Comparison of ENCODE assay signal across 23 cellular contexts in the genomic region with DNA sequence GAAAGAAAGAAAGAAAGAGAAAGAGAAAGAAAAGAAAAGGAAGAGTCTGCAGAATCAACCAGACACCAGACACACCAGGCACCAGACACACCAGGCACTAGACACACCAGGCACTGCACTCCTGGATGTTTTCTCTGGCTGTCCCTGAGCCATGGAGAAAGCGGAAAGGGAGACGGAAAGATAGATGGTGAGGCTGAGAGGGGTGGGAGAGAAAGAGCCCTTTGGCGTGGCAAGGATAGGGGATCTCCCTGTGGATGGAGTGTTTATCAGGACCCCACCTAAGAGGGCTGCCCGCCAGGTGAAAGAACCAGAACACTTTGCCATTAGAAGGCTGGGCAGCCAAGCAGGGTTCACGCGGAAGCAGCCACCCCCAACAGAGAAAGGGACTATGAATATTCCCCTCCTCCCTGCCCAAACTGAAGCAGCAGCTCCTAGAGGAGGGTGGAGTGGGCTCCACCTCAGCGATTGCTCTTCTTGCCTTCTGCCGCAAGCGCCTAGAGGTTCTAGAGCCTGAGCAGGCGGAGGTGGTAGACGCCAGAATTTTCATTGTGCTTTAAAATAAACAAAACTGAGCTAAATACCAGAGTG. TPM values are rescaled to one million over a fixed set of nuclear protein-coding genes. Genes with fewer than 3 reads are reported as not detected.
DNase-seq lines count a peak whose midpoint lies in the region; ATAC-seq and TF ChIP-seq lines count a peak whose summit lies in the region.
"Had no signal": no experiment of that assay in that cellular context is flagged by ENCODE, and none has a peak within 500 bp of the region (broad histone marks: within the 10 kb centered on the region; RNA-seq: fewer than 3 reads in every experiment).

No MANE protein-coding gene starts in this region.

- H3K9me3 ChIP-seq in CD8-positive, alpha-beta memory T cell (ENCODE audit: low read length): no peaks in the 10 kb centered on the region
- H3K9me3 ChIP-seq in neural progenitor cell (ENCODE audit: low read depth): no peaks in the 10 kb centered on the region
- H3K9me3 ChIP-seq: BLaER1, SK-N-SH, vagina had no signal

- ATAC-seq in esophagus mucosa (no peak), GM21367 (IDR thresholded peaks at IDR 0.05; ENCODE audit: unreplicated experiment) (no peak)

- H3K36me3 ChIP-seq in CD8-positive, alpha-beta memory T cell (ENCODE audit: insufficient read depth, low read length): no peaks in the 10 kb centered on the region
- H3K36me3 ChIP-seq in neural progenitor cell: no peaks in the 10 kb centered on the region
- H3K36me3 ChIP-seq: BLaER1, vagina had no signal

- CTCF ChIA-PET in CD8-positive, alpha-beta memory T cell (lab: Charles Lee): interaction anchor here (3.1 kb wide), 1 partner anchor 14 kb away, joined by 13 read pairs; no protein-coding TSS in a partner anchor

- no peak overlapping the region for H2AFZ ChIP-seq in neural progenitor cell (replicated peaks)

- no peaks in the 10 kb centered on the region for H3K27me3 ChIP-seq in CD8-positive, alpha-beta memory T cell (ENCODE audit: insufficient read depth, low read length, poor library complexity, severe bottlenecking)
- H3K27me3 ChIP-seq in neural progenitor cell: no peaks in the 10 kb centered on the region
- H3K27me3 ChIP-seq: BLaER1, vagina had no signal

- peaks cover 39 to 71% (median 61%) of the 10 kb centered on the region in 3 donors for H3K4me1 Mint-ChIP-seq in CD8-positive, alpha-beta memory T cell
- H3K4me1 Mint-ChIP-seq in brain: peaks cover 50% of the 10 kb centered on the region
- peaks cover 6% of the 10 kb centered on the region for H3K4me1 Mint-ChIP-seq in neural progenitor cell

- POLR2A ChIA-PET in CD8-positive, alpha-beta memory T cell (lab: Charles Lee): no interaction called here

- DNase-seq in CD8-positive, alpha-beta memory T cell: no peak
- DNase-seq in SK-N-DZ (ENCODE audit: low spot score) (peak; percentile 48), neural progenitor cell (ENCODE audit: low spot score) (no peak), NCI-H524 treated with DMSO at 0.1 percent for 48 hours (lab: John Stamatoyannopoulos, UW) (no peak), erythroblast (lab: John Stamatoyannopoulos, UW) (no peak)
- DNase-seq: glutamatergic neuron, kidney glomerular epithelial cell, NCI-H1105 treated with DMSO at 0.1 percent for 48 hours, NCI-H2029, NCI-H82, occipital lobe, SK-N-SH had no signal

- peak overlapping the region in 4 of 8 donors; percentile 26 to 76 (median 56) for H3K27ac Mint-ChIP-seq in CD8-positive, alpha-beta memory T cell
- H3K27ac Mint-ChIP-seq in brain: peak overlapping the region in 3 of 5 experiments; percentile 12 to 53 (median 33)
- peak overlapping the region; percentile 51 for H3K27ac Mint-ChIP-seq in neural progenitor cell
- H3K27ac Mint-ChIP-seq: IgD-negative memory B cell had no signal

- H3K9me3 Mint-ChIP-seq in CD8-positive, alpha-beta memory T cell: no peaks in the 10 kb centered on the region
- peaks cover 0 to 4% (median 4%) of the 10 kb centered on the region in 5 experiments for H3K9me3 Mint-ChIP-seq in brain
- H3K9me3 Mint-ChIP-seq in neural progenitor cell: peaks cover 3% of the 10 kb centered on the region
- H3K9me3 Mint-ChIP-seq: activated naive CD4-positive, alpha-beta T cell treated with anti-CD3 and anti-CD28 coated beads, Interleukin-2, amount 50 U/mL, for 24 hours had no signal

- TF ChIP-seq CTCF in brain (conservative IDR thresholded peaks at IDR 0.05) (no peak), neural progenitor cell (IDR thresholded peaks at IDR 0.05) (no peak)

- TF ChIP-seq POLR2A in erythroblast (IDR thresholded peaks at IDR 0.05; ENCODE audit: low read length): no peak

- H3K79me2 ChIP-seq in neural progenitor cell (ENCODE audit: low read depth): no peaks in the 10 kb centered on the region

- no peaks in the 10 kb centered on the region for H3K4me1 ChIP-seq in CD8-positive, alpha-beta memory T cell (ENCODE audit: insufficient read depth, low read length)
- peaks cover 9% of the 10 kb centered on the region for H3K4me1 ChIP-seq in neural progenitor cell
- H3K4me1 ChIP-seq: BLaER1, vagina had no signal

- peaks cover 4 to 14% (median 5%) of the 10 kb centered on the region in 3 donors for H3K36me3 Mint-ChIP-seq in CD8-positive, alpha-beta memory T cell
- H3K36me3 Mint-ChIP-seq in brain (peaks cover 21% of the 10 kb centered on the region), neural progenitor cell (peaks cover 7% of the 10 kb centered on the region)
- H3K36me3 Mint-ChIP-seq: activated naive CD4-positive, alpha-beta T cell treated with anti-CD3 and anti-CD28 coated beads, Interleukin-2, amount 50 U/mL, for 24 hours; IgD-negative memory B cell had no signal

- H3K9ac ChIP-seq in neural progenitor cell: no peak overlapping the region
- H3K9ac ChIP-seq: BLaER1, SK-N-SH had no signal

- no peak overlapping the region for H3K4me2 ChIP-seq in neural progenitor cell
- H3K4me2 ChIP-seq: BLaER1, SK-N-SH had no signal

- H3K27ac ChIP-seq in CD8-positive, alpha-beta memory T cell (ENCODE audit: low read depth, low read length): no peak overlapping the region
- no peak overlapping the region for H3K27ac ChIP-seq in neural progenitor cell
- H3K27ac ChIP-seq: BLaER1, RWPE1, vagina had no signal

- H3K4me3 ChIP-seq in CD8-positive, alpha-beta memory T cell (ENCODE audit: low read length): no peak overlapping the region
- no peak overlapping the region for H3K4me3 ChIP-seq in neural progenitor cell
- H3K4me3 ChIP-seq: BLaER1, lung, vagina had no signal

- no peaks in the 10 kb centered on the region for H3F3A ChIP-seq in neural progenitor cell (ENCODE audit: low read depth)

- H3K27me3 Mint-ChIP-seq in CD8-positive, alpha-beta memory T cell: peaks cover 0 to 2% of the 10 kb centered on the region in 2 donors
- H3K27me3 Mint-ChIP-seq in brain (no peaks in the 10 kb centered on the region), neural progenitor cell (ENCODE audit: insufficient read depth, low read depth) (peaks cover 2% of the 10 kb centered on the region)
- H3K27me3 Mint-ChIP-seq: activated naive CD4-positive, alpha-beta T cell treated with anti-CD3 and anti-CD28 coated beads, Interleukin-2, amount 50 U/mL, for 24 hours had no signal

- H3K4me3 Mint-ChIP-seq in CD8-positive, alpha-beta memory T cell: peak overlapping the region in 4 of 7 donors; percentile 3 to 46 (median 24)
- H3K4me3 Mint-ChIP-seq in brain (no peak overlapping the region), neural progenitor cell (no peak overlapping the region)
- H3K4me3 Mint-ChIP-seq: activated naive CD4-positive, alpha-beta T cell treated with anti-CD3 and anti-CD28 coated beads, Interleukin-2, amount 50 U/mL, for 24 hours; IgD-negative memory B cell had no signal

- H4K20me1 ChIP-seq in neural progenitor cell (ENCODE audit: low read depth): no peaks in the 10 kb centered on the region
- H4K20me1 ChIP-seq: BLaER1 had no signal

RNA-seq across cellular contexts. Expression of gene ST8SIA1, which starts 13.4 kb away (rescaled TPM):
- 10 to 100 TPM; 10.2 to 11.4 TPM for total RNA-seq in CD8-positive, alpha-beta memory T cell
- polyA plus RNA-seq in CD8-positive, alpha-beta memory T cell: 4.5 TPM
- polyA plus RNA-seq in SK-N-DZ (2014; cell fraction: cytosol; rRNA removed): 46.8 and 53.2 TPM in 2 replicates
- 79.5 and 84.9 TPM in 2 replicates for polyA plus RNA-seq in SK-N-DZ (2014; cell fraction: nucleus; rRNA removed)
- polyA plus RNA-seq in brain (ENCODE audit: insufficient read depth, low read depth, low replicate concordance): 1.6 TPM
- total RNA-seq in neural progenitor cell (ENCODE audit: low replicate concordance) (1.8 and 1.9 TPM in 2 replicates), esophagus mucosa (1.5 TPM)
- total RNA-seq: Daoy, endothelial cell of umbilical vein had no signal
- polyA plus RNA-seq: endothelial cell of umbilical vein, IgD-negative memory B cell had no signal

Comparison
In these comparisons a context has a peak if more than half of its experiments do, and no peak if none do; other contexts are left out.
1. H3K4me3 Mint-ChIP-seq: peak in CD8-positive, alpha-beta memory T cell (4 of 7); none in brain (0 of 5) and neural progenitor cell (single experiment).